Comparison of ENCODE assay signal across 8 cellular contexts in genomic region chr6:116371384-116372209, GRCh38. TPM values are rescaled to one million over a fixed set of nuclear protein-coding genes. Genes with fewer than 3 reads are reported as not detected.
DNase-seq lines count a peak whose midpoint lies in the region; ATAC-seq and TF ChIP-seq lines count a peak whose summit lies in the region.

No MANE protein-coding gene starts in this region.

- peaks cover 9 to 16% of the 10 kb centered on the region in 2 donors for H3K4me1 Mint-ChIP-seq in natural killer cell

- H3K4me3 ChIP-seq in transverse colon = peak overlapping the region; percentile 49 to 82 (median 64)

- H3K4me1 ChIP-seq in foreskin keratinocyte (peaks cover 55% of the 10 kb centered on the region), transverse colon (peaks cover 0 to 23% (median 8%) of the 10 kb centered on the region in 4 donors)

- intact Hi-C loops in natural killer cell (cut with micrococcal nuclease) = no loop called here
- intact Hi-C loops in transverse colon (cut with DNase I; ENCODE audit: low total_unique reads) = no loop called here

- H3K9me3 Mint-ChIP-seq in natural killer cell = no peaks in the 10 kb centered on the region

- ATAC-seq in HG02588 (IDR thresholded peaks at IDR 0.05; ENCODE audit: unreplicated experiment) = peak; percentile 19
- ATAC-seq in foreskin keratinocyte = peak; percentile 69
- peak; percentile 11 to 32 (median 27) for ATAC-seq in natural killer cell

- peak overlapping the region; percentile 92 for H3K4me3 Mint-ChIP-seq in natural killer cell

- TF ChIP-seq POLR2A in transverse colon (IDR thresholded peaks at IDR 0.05) = no peak

- no peak for TF ChIP-seq EP300 in transverse colon (IDR thresholded peaks at IDR 0.05; ENCODE audit: low read depth)

- H3K27me3 ChIP-seq in foreskin keratinocyte = no peaks in the 10 kb centered on the region
- peaks cover 60% of the 10 kb centered on the region for H3K27me3 ChIP-seq in transverse colon

- no peaks in the 10 kb centered on the region for H3K36me3 ChIP-seq in transverse colon

- H3K27ac ChIP-seq in foreskin keratinocyte (peak overlapping the region; percentile 95), transverse colon (peak overlapping the region; percentile 89 to 94 (median 91))

- no peak for TF ChIP-seq CTCF in foreskin keratinocyte (conservative IDR thresholded peaks at IDR 0.05)
- no peak for TF ChIP-seq CTCF in natural killer cell (IDR thresholded peaks at IDR 0.05)
- no peak for TF ChIP-seq CTCF in transverse colon (IDR thresholded peaks at IDR 0.05)

- H3K9me3 ChIP-seq in transverse colon = no peaks in the 10 kb centered on the region

- no peaks in the 10 kb centered on the region for H3K36me3 Mint-ChIP-seq in natural killer cell

- peaks cover 16 to 18% of the 10 kb centered on the region in 2 donors for H3K27me3 Mint-ChIP-seq in natural killer cell (ENCODE audit: low read depth in 2 of 2)

- in situ Hi-C loops in transverse colon (cut with MboI; ENCODE audit: low pct_ligation_motif_present in 1 of 4, low pct_unique_long_range_greater_than_20kb in 1 of 4, low sequenced_read_pairs in 3 of 4) = no loop called here

- WGBS in transverse colon (ENCODE audit: low coverage in 1 of 2), 2 donors = 9 to 29% methylated on average over 13 to 37 of the region's 45 CpGs

- H3K27ac Mint-ChIP-seq in natural killer cell = peak overlapping the region in 1 of 2 donors; percentile 75

- DNase-seq in NCI-H345 (lab: John Stamatoyannopoulos, UW) (peak; percentile 8), NCI-H345 treated with DMSO at 0.1 percent for 48 hours (lab: John Stamatoyannopoulos, UW; ENCODE audit: unreplicated experiment) (no peak), NCI-H2227 (lab: John Stamatoyannopoulos, UW; ENCODE audit: unreplicated experiment) (peak; percentile 45), foreskin keratinocyte (peak; percentile 79 to 90), natural killer cell (no peak), transverse colon (peak; percentile 64)
- peak; percentile 23 for DNase-seq in activated T-helper 9 cell treated with anti-CD3 and anti-CD28 coated beads, Interleukin-2, amount 50 U/mL, for 16 hours (ENCODE audit: low read depth)

RNA-seq across cellular contexts. Expression of gene DSE, which starts 0.8 kb away (rescaled TPM):
- total RNA-seq in foreskin keratinocyte = 94.6 and 99.1 TPM in 2 replicates
- 17.4 and 24.9 TPM in 2 replicates for polyA plus RNA-seq in foreskin keratinocyte
- 1 to 10 TPM; 7.4 to 9.6 (median 7.6) TPM for total RNA-seq in natural killer cell
- 10 to 100 TPM in 2 of 4 donors, 1 to 10 TPM in 2; 3.8 to 16.7 (median 9.2) TPM for total RNA-seq in transverse colon

Comparison
In these comparisons a context has a peak if more than half of its experiments do, and no peak if none do; other contexts are left out.
1. DNase-seq: peak in NCI-H345 (single experiment), NCI-H2227 (single experiment), activated T-helper 9 cell treated with anti-CD3 and anti-CD28 coated beads, Interleukin-2, amount 50 U/mL, for 16 hours (single experiment), foreskin keratinocyte (2 of 2) and transverse colon (single experiment); none in NCI-H345 treated with DMSO at 0.1 percent for 48 hours (single experiment) and natural killer cell (single experiment).
2. ATAC-seq: peak in every context shown above with its lines; median percentile 69 in foreskin keratinocyte; 27 in natural killer cell; 19 in HG02588.